8 cellular contexts compared by ENCODE assay signal in the genomic region with DNA sequence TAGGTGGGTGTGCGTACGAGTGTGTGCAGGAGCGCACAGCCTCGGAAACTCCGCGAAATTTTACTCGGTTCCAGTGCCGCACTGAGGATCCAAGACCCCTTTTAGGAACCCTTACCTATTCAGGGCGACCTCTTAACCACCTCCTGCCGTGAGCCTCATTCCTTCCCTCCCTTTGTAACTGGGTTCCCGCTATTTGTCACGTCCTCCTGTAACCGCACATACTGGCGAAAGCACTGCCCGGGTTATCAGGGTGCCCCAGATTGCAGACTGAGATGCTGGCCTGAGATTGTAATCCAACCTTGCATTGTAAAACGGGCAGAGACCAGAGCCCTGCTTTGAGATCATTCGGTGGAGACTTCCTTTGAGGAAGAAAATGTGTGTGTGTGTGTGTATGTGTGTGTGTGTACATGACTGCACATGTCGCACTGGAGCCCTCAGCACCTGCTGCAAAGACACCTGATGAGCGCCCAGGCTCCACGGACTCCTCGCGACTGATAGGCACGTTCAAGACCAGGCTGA.
DNase-seq lines count a peak whose midpoint lies in the region; ATAC-seq lines count a peak whose summit lies in the region.

No MANE protein-coding gene starts in this region.

- peaks cover 71% of the 10 kb centered on the region for H3K4me1 Mint-ChIP-seq in activated naive CD8-positive, alpha-beta T cell (ENCODE audit: low read depth)

- H3K4me3 ChIP-seq in right cardiac atrium (ENCODE audit: low read length), result peak overlapping the region; percentile 93
- peak overlapping the region; percentile 98 for H3K4me3 ChIP-seq in rectal smooth muscle tissue (ENCODE audit: low read length)

- peak overlapping the region; percentile 53 for H3K9ac ChIP-seq in rectal smooth muscle tissue (ENCODE audit: low read length)

- H3K27me3 Mint-ChIP-seq in activated naive CD8-positive, alpha-beta T cell, result no peaks in the 10 kb centered on the region

- peak overlapping the region; percentile 100 for H3K4me3 Mint-ChIP-seq in activated naive CD8-positive, alpha-beta T cell

- H3K9me3 Mint-ChIP-seq in activated naive CD8-positive, alpha-beta T cell (ENCODE audit: low read depth), result no peaks in the 10 kb centered on the region

- peaks cover 7% of the 10 kb centered on the region for H3K4me1 ChIP-seq in right cardiac atrium (ENCODE audit: control insufficient read depth, insufficient read depth, low read length)
- H3K4me1 ChIP-seq in rectal smooth muscle tissue (ENCODE audit: control insufficient read depth, insufficient read depth, low read length), result peaks cover 3% of the 10 kb centered on the region

- ATAC-seq in HG02885 (IDR thresholded peaks at IDR 0.05; ENCODE audit: poor library complexity, unreplicated experiment), result peak; percentile 13
- ATAC-seq in right cardiac atrium, result no peak

- no peaks in the 10 kb centered on the region for H3K27me3 ChIP-seq in right cardiac atrium (ENCODE audit: control insufficient read depth, insufficient read depth)
- H3K27me3 ChIP-seq in rectal smooth muscle tissue (ENCODE audit: control insufficient read depth, insufficient read depth, low read length), result no peaks in the 10 kb centered on the region

- peak; percentile 52 for DNase-seq in stimulated activated CD4-positive, alpha-beta T cell treated with anti-CD3 and anti-CD28 coated beads, Interleukin-15, amount 100 ng/mL, for 24 hours
- no peak for DNase-seq in stimulated activated CD4-positive, alpha-beta T cell treated with anti-CD3 and anti-CD28 coated beads, Interleukin-12 subunit alpha, Interleukin-12 subunit beta, amount 100 ng/mL, for 4 hours
- DNase-seq in NCI-H748 treated with DMSO at 0.1 percent for 48 hours (lab: John Stamatoyannopoulos, UW) (peak; percentile 60), right cardiac atrium (peak in 1 of 3 donors; percentile 64), dedifferentiated amniotic fluid mesenchymal stem cell (ENCODE audit: extremely low spot score) (no peak)

- H3K9me3 ChIP-seq in right cardiac atrium (ENCODE audit: control insufficient read depth, low read length), result no peaks in the 10 kb centered on the region

- 5% methylated on average over 23 of the region's 23 CpGs for WGBS in right cardiac atrium

- H3K27ac Mint-ChIP-seq in activated naive CD8-positive, alpha-beta T cell, result peak overlapping the region; percentile 100

- no peaks in the 10 kb centered on the region for H3K36me3 ChIP-seq in rectal smooth muscle tissue (ENCODE audit: control insufficient read depth, insufficient read depth, low read length)

- H3K36me3 Mint-ChIP-seq in activated naive CD8-positive, alpha-beta T cell, result peaks cover 10% of the 10 kb centered on the region

- H3K27ac ChIP-seq in right cardiac atrium (ENCODE audit: low read length) (peak overlapping the region; percentile 96), rectal smooth muscle tissue (ENCODE audit: low read depth, low read length) (peak overlapping the region; percentile 93)

- intact Hi-C loops in right cardiac atrium (cut with DNase I), result no loop called here

Comparison
In these comparisons a context has a peak if more than half of its experiments do, and no peak if none do; other contexts are left out.
1. DNase-seq: peak in stimulated activated CD4-positive, alpha-beta T cell treated with anti-CD3 and anti-CD28 coated beads, Interleukin-15, amount 100 ng/mL, for 24 hours (single experiment) and NCI-H748 treated with DMSO at 0.1 percent for 48 hours (single experiment); none in stimulated activated CD4-positive, alpha-beta T cell treated with anti-CD3 and anti-CD28 coated beads, Interleukin-12 subunit alpha, Interleukin-12 subunit beta, amount 100 ng/mL, for 4 hours (single experiment) and dedifferentiated amniotic fluid mesenchymal stem cell (single experiment).